Comparison of ENCODE assay signal across 1 cellular context in the genomic region with DNA sequence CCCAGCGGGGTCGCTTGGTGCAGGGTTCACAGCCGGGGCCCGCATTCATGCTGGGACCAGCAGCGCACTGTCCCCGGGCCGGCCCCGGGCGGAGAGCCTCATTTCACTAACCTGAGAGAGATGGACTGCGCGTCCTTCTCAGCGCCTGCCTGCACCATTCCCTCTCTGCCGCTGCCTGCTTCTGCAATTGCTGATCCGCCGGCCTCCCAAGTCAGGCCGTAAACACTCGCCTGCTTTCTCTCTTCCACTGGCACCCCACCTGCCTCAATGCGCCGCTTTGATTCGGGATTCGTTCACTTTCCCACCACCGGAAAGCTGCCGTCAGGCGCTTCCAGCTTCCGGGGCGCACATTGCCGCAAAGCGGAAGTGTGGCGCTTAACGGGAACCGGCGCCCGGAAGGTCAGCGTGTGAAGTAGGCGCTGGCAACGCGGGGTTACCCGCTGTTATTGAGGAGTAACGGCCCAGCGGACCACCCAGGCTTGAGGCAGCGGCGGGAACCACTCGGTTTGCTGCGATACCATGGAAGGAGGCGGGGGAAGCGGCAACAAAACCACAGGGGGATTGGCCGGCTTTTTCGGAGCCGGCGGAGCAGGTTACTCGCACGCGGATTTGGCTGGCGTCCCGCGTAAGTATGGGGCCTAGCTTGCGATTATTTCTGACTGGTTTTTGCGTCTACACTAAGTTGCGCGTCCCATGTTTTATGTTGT.
TF ChIP-seq lines count a peak whose summit lies in the region.

A gene with protein sequence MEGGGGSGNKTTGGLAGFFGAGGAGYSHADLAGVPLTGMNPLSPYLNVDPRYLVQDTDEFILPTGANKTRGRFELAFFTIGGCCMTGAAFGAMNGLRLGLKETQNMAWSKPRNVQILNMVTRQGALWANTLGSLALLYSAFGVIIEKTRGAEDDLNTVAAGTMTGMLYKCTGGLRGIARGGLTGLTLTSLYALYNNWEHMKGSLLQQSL (plus strand): TSS at position 384 of the 707 bp plus-strand sequence. CDS start 136 bp downstream, at position 520.

TF ChIP-seq in HepG2, 621 proteins besides CTCF, POLR2A, EP300 and RAD21 (continued from another document and continues in another):
- TF ChIP-seq, protein P1, sequence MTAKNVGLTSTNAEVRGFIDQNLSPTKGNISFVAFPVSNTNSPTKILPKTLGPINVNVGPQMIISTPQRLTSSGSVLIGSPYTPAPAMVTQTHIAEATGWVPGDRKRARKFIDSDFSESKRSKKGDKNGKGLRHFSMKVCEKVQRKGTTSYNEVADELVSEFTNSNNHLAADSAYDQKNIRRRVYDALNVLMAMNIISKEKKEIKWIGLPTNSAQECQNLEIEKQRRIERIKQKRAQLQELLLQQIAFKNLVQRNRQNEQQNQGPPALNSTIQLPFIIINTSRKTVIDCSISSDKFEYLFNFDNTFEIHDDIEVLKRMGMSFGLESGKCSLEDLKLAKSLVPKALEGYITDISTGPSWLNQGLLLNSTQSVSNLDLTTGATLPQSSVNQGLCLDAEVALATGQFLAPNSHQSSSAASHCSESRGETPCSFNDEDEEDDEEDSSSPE (CRISPR knock-in tag; IDR thresholded peaks at IDR 0.05) = peak; percentile 93
- peak; percentile 82 for TF ChIP-seq BORCS8-MEF2B (CRISPR knock-in tag; IDR thresholded peaks at IDR 0.05)
- TF ChIP-seq, protein P2, sequence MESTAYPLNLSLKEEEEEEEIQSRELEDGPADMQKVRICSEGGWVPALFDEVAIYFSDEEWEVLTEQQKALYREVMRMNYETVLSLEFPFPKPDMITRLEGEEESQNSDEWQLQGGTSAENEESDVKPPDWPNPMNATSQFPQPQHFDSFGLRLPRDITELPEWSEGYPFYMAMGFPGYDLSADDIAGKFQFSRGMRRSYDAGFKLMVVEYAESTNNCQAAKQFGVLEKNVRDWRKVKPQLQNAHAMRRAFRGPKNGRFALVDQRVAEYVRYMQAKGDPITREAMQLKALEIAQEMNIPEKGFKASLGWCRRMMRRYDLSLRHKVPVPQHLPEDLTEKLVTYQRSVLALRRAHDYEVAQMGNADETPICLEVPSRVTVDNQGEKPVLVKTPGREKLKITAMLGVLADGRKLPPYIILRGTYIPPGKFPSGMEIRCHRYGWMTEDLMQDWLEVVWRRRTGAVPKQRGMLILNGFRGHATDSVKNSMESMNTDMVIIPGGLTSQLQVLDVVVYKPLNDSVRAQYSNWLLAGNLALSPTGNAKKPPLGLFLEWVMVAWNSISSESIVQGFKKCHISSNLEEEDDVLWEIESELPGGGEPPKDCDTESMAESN (CRISPR knock-in tag; conservative IDR thresholded peaks at IDR 0.05) = 0 out of 2 replicates have a peak, but pooled peaks have one; percentile 54
- TF ChIP-seq, protein P3, sequence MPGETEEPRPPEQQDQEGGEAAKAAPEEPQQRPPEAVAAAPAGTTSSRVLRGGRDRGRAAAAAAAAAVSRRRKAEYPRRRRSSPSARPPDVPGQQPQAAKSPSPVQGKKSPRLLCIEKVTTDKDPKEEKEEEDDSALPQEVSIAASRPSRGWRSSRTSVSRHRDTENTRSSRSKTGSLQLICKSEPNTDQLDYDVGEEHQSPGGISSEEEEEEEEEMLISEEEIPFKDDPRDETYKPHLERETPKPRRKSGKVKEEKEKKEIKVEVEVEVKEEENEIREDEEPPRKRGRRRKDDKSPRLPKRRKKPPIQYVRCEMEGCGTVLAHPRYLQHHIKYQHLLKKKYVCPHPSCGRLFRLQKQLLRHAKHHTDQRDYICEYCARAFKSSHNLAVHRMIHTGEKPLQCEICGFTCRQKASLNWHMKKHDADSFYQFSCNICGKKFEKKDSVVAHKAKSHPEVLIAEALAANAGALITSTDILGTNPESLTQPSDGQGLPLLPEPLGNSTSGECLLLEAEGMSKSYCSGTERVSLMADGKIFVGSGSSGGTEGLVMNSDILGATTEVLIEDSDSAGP (CRISPR knock-in tag; IDR thresholded peaks at IDR 0.05; ENCODE audit: borderline replicate concordance) = peak; percentile 63; the same call in 1 of the 2 replicates
- TF ChIP-seq WIZ (CRISPR knock-in tag; IDR thresholded peaks at IDR 0.05) = 0 out of 2 replicates have a peak, but pooled peaks have one; percentile 30
- peak; percentile 31 for TF ChIP-seq AGO1 (IDR thresholded peaks at IDR 0.05; ENCODE audit: low read depth, low read length, poor library complexity, severe bottlenecking)
- peak; percentile 11; the same call in 1 of the 2 replicates for TF ChIP-seq ZNF263 (CRISPR knock-in tag; IDR thresholded peaks at IDR 0.05)
- TF ChIP-seq ASH2L (IDR thresholded peaks at IDR 0.05; ENCODE audit: insufficient read length, low read depth, low read length) = peak; percentile 63
- 0 out of 2 replicates have a peak, but pooled peaks have one; percentile 21 for TF ChIP-seq NR2F6 (IDR thresholded peaks at IDR 0.05)
- peak; percentile 72 for TF ChIP-seq NR2F6 (CRISPR knock-in tag; IDR thresholded peaks at IDR 0.05)
- peak; percentile 98 for TF ChIP-seq GABPB1 (CRISPR knock-in tag; IDR thresholded peaks at IDR 0.05)
- TF ChIP-seq, protein P4, sequence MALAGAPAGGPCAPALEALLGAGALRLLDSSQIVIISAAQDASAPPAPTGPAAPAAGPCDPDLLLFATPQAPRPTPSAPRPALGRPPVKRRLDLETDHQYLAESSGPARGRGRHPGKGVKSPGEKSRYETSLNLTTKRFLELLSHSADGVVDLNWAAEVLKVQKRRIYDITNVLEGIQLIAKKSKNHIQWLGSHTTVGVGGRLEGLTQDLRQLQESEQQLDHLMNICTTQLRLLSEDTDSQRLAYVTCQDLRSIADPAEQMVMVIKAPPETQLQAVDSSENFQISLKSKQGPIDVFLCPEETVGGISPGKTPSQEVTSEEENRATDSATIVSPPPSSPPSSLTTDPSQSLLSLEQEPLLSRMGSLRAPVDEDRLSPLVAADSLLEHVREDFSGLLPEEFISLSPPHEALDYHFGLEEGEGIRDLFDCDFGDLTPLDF (CRISPR knock-in tag; IDR thresholded peaks at IDR 0.05) = peak; percentile 64; the same call in 1 of the 2 replicates
- TF ChIP-seq ZNF780A (CRISPR knock-in tag; IDR thresholded peaks at IDR 0.05) = peak; percentile 75; the same call in 1 of the 2 replicates
- TF ChIP-seq, protein P5, sequence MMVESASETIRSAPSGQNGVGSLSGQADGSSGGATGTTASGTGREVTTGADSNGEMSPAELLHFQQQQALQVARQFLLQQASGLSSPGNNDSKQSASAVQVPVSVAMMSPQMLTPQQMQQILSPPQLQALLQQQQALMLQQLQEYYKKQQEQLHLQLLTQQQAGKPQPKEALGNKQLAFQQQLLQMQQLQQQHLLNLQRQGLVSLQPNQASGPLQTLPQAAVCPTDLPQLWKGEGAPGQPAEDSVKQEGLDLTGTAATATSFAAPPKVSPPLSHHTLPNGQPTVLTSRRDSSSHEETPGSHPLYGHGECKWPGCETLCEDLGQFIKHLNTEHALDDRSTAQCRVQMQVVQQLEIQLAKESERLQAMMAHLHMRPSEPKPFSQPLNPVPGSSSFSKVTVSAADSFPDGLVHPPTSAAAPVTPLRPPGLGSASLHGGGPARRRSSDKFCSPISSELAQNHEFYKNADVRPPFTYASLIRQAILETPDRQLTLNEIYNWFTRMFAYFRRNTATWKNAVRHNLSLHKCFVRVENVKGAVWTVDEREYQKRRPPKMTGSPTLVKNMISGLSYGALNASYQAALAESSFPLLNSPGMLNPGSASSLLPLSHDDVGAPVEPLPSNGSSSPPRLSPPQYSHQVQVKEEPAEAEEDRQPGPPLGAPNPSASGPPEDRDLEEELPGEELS (CRISPR knock-in tag; IDR thresholded peaks at IDR 0.05) = peak; percentile 28
- 0 out of 2 replicates have a peak, but pooled peaks have one; percentile 24 for TF ChIP-seq KDM3A (CRISPR knock-in tag; IDR thresholded peaks at IDR 0.05; ENCODE audit: low read depth)
- peak; percentile 26; the same call in 1 of the 2 replicates for TF ChIP-seq ZNF792 (CRISPR knock-in tag; IDR thresholded peaks at IDR 0.05)
- TF ChIP-seq ZIK1 (CRISPR knock-in tag; IDR thresholded peaks at IDR 0.05; ENCODE audit: borderline replicate concordance, low read depth) = 0 out of 2 replicates have a peak, but pooled peaks have one; percentile 33
- TF ChIP-seq ERF (CRISPR knock-in tag; IDR thresholded peaks at IDR 0.05) = peak; percentile 62; the same call in 1 of the 2 replicates
- TF ChIP-seq ZMYM4 (CRISPR knock-in tag; IDR thresholded peaks at IDR 0.05) = peak; percentile 80
- TF ChIP-seq ARNT2 (CRISPR knock-in tag; IDR thresholded peaks at IDR 0.05; ENCODE audit: low read depth) = 0 out of 2 replicates have a peak, but pooled peaks have one; percentile 51
- peak; percentile 78 for TF ChIP-seq PITX1 (CRISPR knock-in tag; IDR thresholded peaks at IDR 0.05)
- TF ChIP-seq ZZZ3 (CRISPR knock-in tag; IDR thresholded peaks at IDR 0.05; ENCODE audit: borderline replicate concordance) = peak; percentile 75; the same call in 1 of the 2 replicates
- peak; percentile 86 for TF ChIP-seq YEATS4 (CRISPR knock-in tag; IDR thresholded peaks at IDR 0.05; ENCODE audit: borderline replicate concordance)
- peak; percentile 55; the same call in 1 of the 2 replicates for TF ChIP-seq MED1 (CRISPR knock-in tag; IDR thresholded peaks at IDR 0.05)
- TF ChIP-seq, protein P6, sequence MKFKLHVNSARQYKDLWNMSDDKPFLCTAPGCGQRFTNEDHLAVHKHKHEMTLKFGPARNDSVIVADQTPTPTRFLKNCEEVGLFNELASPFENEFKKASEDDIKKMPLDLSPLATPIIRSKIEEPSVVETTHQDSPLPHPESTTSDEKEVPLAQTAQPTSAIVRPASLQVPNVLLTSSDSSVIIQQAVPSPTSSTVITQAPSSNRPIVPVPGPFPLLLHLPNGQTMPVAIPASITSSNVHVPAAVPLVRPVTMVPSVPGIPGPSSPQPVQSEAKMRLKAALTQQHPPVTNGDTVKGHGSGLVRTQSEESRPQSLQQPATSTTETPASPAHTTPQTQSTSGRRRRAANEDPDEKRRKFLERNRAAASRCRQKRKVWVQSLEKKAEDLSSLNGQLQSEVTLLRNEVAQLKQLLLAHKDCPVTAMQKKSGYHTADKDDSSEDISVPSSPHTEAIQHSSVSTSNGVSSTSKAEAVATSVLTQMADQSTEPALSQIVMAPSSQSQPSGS (CRISPR knock-in tag; IDR thresholded peaks at IDR 0.05) = peak; percentile 50; the same call in 1 of the 2 replicates
- TF ChIP-seq, protein P7, sequence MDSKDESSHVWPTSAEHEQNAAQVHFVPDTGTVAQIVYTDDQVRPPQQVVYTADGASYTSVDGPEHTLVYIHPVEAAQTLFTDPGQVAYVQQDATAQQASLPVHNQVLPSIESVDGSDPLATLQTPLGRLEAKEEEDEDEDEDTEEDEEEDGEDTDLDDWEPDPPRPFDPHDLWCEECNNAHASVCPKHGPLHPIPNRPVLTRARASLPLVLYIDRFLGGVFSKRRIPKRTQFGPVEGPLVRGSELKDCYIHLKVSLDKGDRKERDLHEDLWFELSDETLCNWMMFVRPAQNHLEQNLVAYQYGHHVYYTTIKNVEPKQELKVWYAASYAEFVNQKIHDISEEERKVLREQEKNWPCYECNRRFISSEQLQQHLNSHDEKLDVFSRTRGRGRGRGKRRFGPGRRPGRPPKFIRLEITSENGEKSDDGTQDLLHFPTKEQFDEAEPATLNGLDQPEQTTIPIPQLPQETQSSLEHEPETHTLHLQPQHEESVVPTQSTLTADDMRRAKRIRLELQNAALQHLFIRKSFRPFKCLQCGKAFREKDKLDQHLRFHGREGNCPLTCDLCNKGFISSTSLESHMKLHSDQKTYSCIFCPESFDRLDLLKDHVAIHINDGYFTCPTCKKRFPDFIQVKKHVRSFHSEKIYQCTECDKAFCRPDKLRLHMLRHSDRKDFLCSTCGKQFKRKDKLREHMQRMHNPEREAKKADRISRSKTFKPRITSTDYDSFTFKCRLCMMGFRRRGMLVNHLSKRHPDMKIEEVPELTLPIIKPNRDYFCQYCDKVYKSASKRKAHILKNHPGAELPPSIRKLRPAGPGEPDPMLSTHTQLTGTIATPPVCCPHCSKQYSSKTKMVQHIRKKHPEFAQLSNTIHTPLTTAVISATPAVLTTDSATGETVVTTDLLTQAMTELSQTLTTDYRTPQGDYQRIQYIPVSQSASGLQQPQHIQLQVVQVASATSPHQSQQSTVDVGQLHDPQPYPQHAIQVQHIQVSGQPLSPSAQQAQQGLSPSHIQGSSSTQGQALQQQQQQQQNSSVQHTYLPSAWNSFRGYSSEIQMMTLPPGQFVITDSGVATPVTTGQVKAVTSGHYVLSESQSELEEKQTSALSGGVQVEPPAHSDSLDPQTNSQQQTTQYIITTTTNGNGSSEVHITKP (CRISPR knock-in tag; IDR thresholded peaks at IDR 0.05; ENCODE audit: low read depth) = 0 out of 2 replicates have a peak, but pooled peaks have one; percentile 22
- TF ChIP-seq ELF1 (CRISPR knock-in tag; IDR thresholded peaks at IDR 0.05) = peak; percentile 92
- TF ChIP-seq NFYB (CRISPR knock-in tag; IDR thresholded peaks at IDR 0.05) = peak; percentile 56
- TF ChIP-seq, protein P8, sequence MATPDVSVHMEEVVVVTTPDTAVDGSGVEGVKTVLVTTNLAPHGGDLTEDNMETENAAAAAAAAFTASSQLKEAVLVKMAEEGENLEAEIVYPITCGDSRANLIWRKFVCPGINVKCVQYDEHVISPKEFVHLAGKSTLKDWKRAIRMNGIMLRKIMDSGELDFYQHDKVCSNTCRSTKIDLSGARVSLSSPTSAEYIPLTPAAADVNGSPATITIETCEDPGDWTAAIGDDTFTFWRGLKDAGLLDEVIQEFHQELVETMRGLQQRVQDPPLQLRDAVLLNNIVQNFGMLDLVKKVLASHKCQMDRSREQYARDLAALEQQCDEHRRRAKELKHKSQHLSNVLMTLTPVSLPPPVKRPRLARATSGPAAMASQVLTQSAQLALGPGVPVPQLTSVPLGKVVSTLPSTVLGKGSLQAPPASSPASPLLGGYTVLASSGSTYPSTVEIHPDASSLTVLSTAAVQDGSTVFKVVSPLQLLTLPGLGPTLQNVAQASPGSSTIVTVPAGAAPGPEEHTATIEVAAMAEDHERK (CRISPR knock-in tag; IDR thresholded peaks at IDR 0.05; ENCODE audit: low read depth) = peak; percentile 61; the same call in 1 of the 2 replicates
- TF ChIP-seq, protein P9, sequence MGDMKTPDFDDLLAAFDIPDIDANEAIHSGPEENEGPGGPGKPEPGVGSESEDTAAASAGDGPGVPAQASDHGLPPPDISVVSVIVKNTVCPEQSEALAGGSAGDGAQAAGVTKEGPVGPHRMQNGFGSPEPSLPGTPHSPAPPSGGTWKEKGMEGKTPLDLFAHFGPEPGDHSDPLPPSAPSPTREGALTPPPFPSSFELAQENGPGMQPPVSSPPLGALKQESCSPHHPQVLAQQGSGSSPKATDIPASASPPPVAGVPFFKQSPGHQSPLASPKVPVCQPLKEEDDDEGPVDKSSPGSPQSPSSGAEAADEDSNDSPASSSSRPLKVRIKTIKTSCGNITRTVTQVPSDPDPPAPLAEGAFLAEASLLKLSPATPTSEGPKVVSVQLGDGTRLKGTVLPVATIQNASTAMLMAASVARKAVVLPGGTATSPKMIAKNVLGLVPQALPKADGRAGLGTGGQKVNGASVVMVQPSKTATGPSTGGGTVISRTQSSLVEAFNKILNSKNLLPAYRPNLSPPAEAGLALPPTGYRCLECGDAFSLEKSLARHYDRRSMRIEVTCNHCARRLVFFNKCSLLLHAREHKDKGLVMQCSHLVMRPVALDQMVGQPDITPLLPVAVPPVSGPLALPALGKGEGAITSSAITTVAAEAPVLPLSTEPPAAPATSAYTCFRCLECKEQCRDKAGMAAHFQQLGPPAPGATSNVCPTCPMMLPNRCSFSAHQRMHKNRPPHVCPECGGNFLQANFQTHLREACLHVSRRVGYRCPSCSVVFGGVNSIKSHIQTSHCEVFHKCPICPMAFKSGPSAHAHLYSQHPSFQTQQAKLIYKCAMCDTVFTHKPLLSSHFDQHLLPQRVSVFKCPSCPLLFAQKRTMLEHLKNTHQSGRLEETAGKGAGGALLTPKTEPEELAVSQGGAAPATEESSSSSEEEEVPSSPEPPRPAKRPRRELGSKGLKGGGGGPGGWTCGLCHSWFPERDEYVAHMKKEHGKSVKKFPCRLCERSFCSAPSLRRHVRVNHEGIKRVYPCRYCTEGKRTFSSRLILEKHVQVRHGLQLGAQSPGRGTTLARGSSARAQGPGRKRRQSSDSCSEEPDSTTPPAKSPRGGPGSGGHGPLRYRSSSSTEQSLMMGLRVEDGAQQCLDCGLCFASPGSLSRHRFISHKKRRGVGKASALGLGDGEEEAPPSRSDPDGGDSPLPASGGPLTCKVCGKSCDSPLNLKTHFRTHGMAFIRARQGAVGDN (CRISPR knock-in tag; IDR thresholded peaks at IDR 0.05) = peak; percentile 86
